ENCODE assay signal across 10 cellular contexts in genomic region chr9:83023151-83023550, GRCh38.
"Had no signal": no experiment of that assay in that cellular context is flagged by ENCODE, and none has a peak within 500 bp of the region (broad histone marks: within the 10 kb centered on the region; RNA-seq: fewer than 3 reads in every experiment).

No MANE protein-coding gene starts in this region.

- H3K4me3 ChIP-seq: GM23248, GM23338, HAP-1 had no signal

- H3K9me3 ChIP-seq: HAP-1 had no signal

- DNase-seq: GM23248, GOT3, H7, H9, HCEC 1CT, HFFc6 had no signal

- H3K9ac ChIP-seq: GM23248 had no signal

- H3K4me3 Mint-ChIP-seq: GM23338, H9, HFFc6 had no signal

- H3K9me3 Mint-ChIP-seq: GM23338, H9, HFFc6 had no signal

- H3K27ac ChIP-seq: GM23248 had no signal

- H3K36me3 ChIP-seq: HAP-1 had no signal

- H3K4me1 ChIP-seq: HAP-1 had no signal

- H3K4me2 ChIP-seq: GM23338 had no signal

- FAIRE-seq: H1, H54 had no signal

- H3K27ac Mint-ChIP-seq: GM23338, H9, HFFc6 had no signal

- H2AFZ ChIP-seq: GM23248, GM23338 had no signal
